8 cellular contexts compared by ENCODE assay signal in genomic region chr3:151819910-151820309, GRCh38. TPM values are rescaled to one million over a fixed set of nuclear protein-coding genes. Genes with fewer than 3 reads are reported as not detected.
"Had no signal": no experiment of that assay in that cellular context is flagged by ENCODE, and none has a peak within 500 bp of the region (broad histone marks: within the 10 kb centered on the region; RNA-seq: fewer than 3 reads in every experiment).

No MANE protein-coding gene starts in this region.

- H3K4me1 Mint-ChIP-seq: IgD-negative memory B cell had no signal

- H3K36me3 Mint-ChIP-seq: IgD-negative memory B cell had no signal

- DNase-seq: IMR-90, KBM-7, KG1 had no signal

- FAIRE-seq: HepG2, HTR-8/SVneo had no signal

- ATAC-seq: HepG2 had no signal

- H3K27ac ChIP-seq: HL-60 had no signal

- H3K27ac Mint-ChIP-seq: IgD-negative memory B cell had no signal

- H3K4me3 Mint-ChIP-seq: IgD-negative memory B cell had no signal

RNA-seq across cellular contexts. Expression of gene AADAC, which starts 6.0 kb away (rescaled TPM):
- total RNA-seq: HT1080, IMR-90 had no signal
- polyA plus RNA-seq: IgD-negative memory B cell, IMR-90 had no signal

RNA-seq across cellular contexts. Expression of gene SUCNR1, which starts 53.5 kb away (rescaled TPM):
- total RNA-seq: HepG2, HT1080, IMR-90 had no signal
- polyA plus RNA-seq: IgD-negative memory B cell, IMR-90 had no signal
